ENCODE assay signal across 1 cellular context in genomic region chr20:32206383-32207210, GRCh38.
TF ChIP-seq lines count a peak whose summit lies in the region.

No MANE protein-coding gene starts in this region.

TF ChIP-seq in HepG2, 621 proteins besides CTCF, POLR2A, EP300 and RAD21 (continued from another document and continues in another):
- TF ChIP-seq NFAT5 (CRISPR knock-in tag; IDR thresholded peaks at IDR 0.05) (no peak), ZNF788 (CRISPR knock-in tag; IDR thresholded peaks at IDR 0.05; ENCODE audit: borderline replicate concordance) (peak; percentile 23; the same call in 1 of the 2 replicates), MYC (CRISPR knock-in tag; IDR thresholded peaks at IDR 0.05; ENCODE audit: borderline replicate concordance) (0 out of 2 replicates have a peak, but pooled peaks have one; percentile 11), MTERF4 (CRISPR knock-in tag; IDR thresholded peaks at IDR 0.05) (0 out of 2 replicates have a peak, but pooled peaks have one; percentile 5), FOXC1 (CRISPR knock-in tag; IDR thresholded peaks at IDR 0.05; ENCODE audit: borderline replicate concordance) (peak; percentile 35; the same call in 1 of the 2 replicates), GPN1 (CRISPR knock-in tag; IDR thresholded peaks at IDR 0.05; ENCODE audit: borderline replicate concordance) (no peak), ZSCAN30 (CRISPR knock-in tag; IDR thresholded peaks at IDR 0.05) (0 out of 2 replicates have a peak, but pooled peaks have one; percentile 6), HOMEZ (CRISPR knock-in tag; IDR thresholded peaks at IDR 0.05; ENCODE audit: low read depth) (0 out of 2 replicates have a peak, but pooled peaks have one; percentile 8), ZNF275 (CRISPR knock-in tag; IDR thresholded peaks at IDR 0.05; ENCODE audit: borderline replicate concordance) (peak; percentile 11; the same call in 1 of the 2 replicates), TEAD3 (CRISPR knock-in tag; optimal IDR thresholded peaks at IDR 0.05; ENCODE audit: borderline replicate concordance) (peak; percentile 10), KAT8 (CRISPR knock-in tag; IDR thresholded peaks at IDR 0.05) (0 out of 2 replicates have a peak, but pooled peaks have one; percentile 5), ZSCAN29 (CRISPR knock-in tag; conservative IDR thresholded peaks at IDR 0.05) (peak; percentile 23; the same call in 1 of the 2 replicates), SNAPC2 (CRISPR knock-in tag; IDR thresholded peaks at IDR 0.05) (0 out of 2 replicates have a peak, but pooled peaks have one; percentile 15), PRDM15 (CRISPR knock-in tag; IDR thresholded peaks at IDR 0.05) (no peak), ZFP36L1 (CRISPR knock-in tag; IDR thresholded peaks at IDR 0.05) (peak; percentile 50; the same call in 1 of the 2 replicates), XRCC5 (optimal IDR thresholded peaks at IDR 0.05; ENCODE audit: low read length) (peak; percentile 54), PRDM4 (CRISPR knock-in tag; IDR thresholded peaks at IDR 0.05; ENCODE audit: borderline replicate concordance) (no peak), ZNF30 (CRISPR knock-in tag; IDR thresholded peaks at IDR 0.05) (peak; percentile 37; the same call in 1 of the 2 replicates), HMGXB4 (CRISPR knock-in tag; IDR thresholded peaks at IDR 0.05; ENCODE audit: borderline replicate concordance in 1 of 2, low read depth in 1 of 2) (0 out of 4 replicates have a peak, but pooled peaks of 1 of the 2 experiments have one; percentile 27), ZNF281 (CRISPR knock-in tag; IDR thresholded peaks at IDR 0.05; ENCODE audit: borderline replicate concordance) (0 out of 2 replicates have a peak, but pooled peaks have one; percentile 8), ZNF333 (CRISPR knock-in tag; IDR thresholded peaks at IDR 0.05; ENCODE audit: borderline replicate concordance) (no peak), PAWR (CRISPR knock-in tag; IDR thresholded peaks at IDR 0.05; ENCODE audit: borderline replicate concordance) (0 out of 2 replicates have a peak, but pooled peaks have one; percentile 39), HDAC2 (CRISPR knock-in tag; IDR thresholded peaks at IDR 0.05) (peak; percentile 37; the same call in 1 of the 2 replicates), TGIF2 (CRISPR knock-in tag; IDR thresholded peaks at IDR 0.05) (0 out of 2 replicates have a peak, but pooled peaks have one; percentile 52), ZNF598 (CRISPR knock-in tag; IDR thresholded peaks at IDR 0.05; ENCODE audit: borderline replicate concordance) (peak; percentile 58; the same call in 1 of the 2 replicates), IRF1 (CRISPR knock-in tag; IDR thresholded peaks at IDR 0.05; ENCODE audit: low read depth) (0 out of 2 replicates have a peak, but pooled peaks have one; percentile 10), ZNF577 (CRISPR knock-in tag; IDR thresholded peaks at IDR 0.05; ENCODE audit: borderline replicate concordance, low read depth) (no peak), YY1 (IDR thresholded peaks at IDR 0.05; ENCODE audit: insufficient read depth, insufficient replicate concordance, low read depth, low read length) (no peak), CHD2 (IDR thresholded peaks at IDR 0.05; ENCODE audit: low read depth, low read length) (0 out of 2 replicates have a peak, but pooled peaks have one; percentile 14), KLF9 (CRISPR knock-in tag; IDR thresholded peaks at IDR 0.05; ENCODE audit: low read depth) (0 out of 2 replicates have a peak, but pooled peaks have one; percentile 24)
